Comparison of ENCODE assay signal across 35 cellular contexts in genomic region chr2:177682006-177682405, GRCh38.
"Had no signal": no experiment of that assay in that cellular context is flagged by ENCODE, and none has a peak within 500 bp of the region (broad histone marks: within the 10 kb centered on the region; RNA-seq: fewer than 3 reads in every experiment).

No MANE protein-coding gene starts in this region.

- DNase-seq: activated CD4-positive, alpha-beta memory T cell treated with anti-CD3 and anti-CD28 coated beads for 36 hours; activated CD4-positive, alpha-beta T cell treated with anti-CD3 and anti-CD28 coated beads for 36 hours; activated CD4-positive, alpha-beta T cell treated with anti-CD3 and anti-CD28 coated beads, Interleukin-2, amount 10 ng/mL, durations not matched to agents 24 days and 14 days; activated CD4-positive, CD25-positive, alpha-beta regulatory T cell; activated CD4-positive, CD25-positive, alpha-beta regulatory T cell treated with anti-CD3 and anti-CD28 coated beads, Interleukin-2, amount 50 U/mL, for 72 hours; activated CD8-positive, alpha-beta memory T cell treated with anti-CD3 and anti-CD28 coated beads, Interleukin-2, amount 10 ng/mL, durations not matched to agents 7 days and 5 days; activated CD8-positive, alpha-beta memory T cell treated with anti-CD3 and anti-CD28 coated beads, Interleukin-2, amount 50 U/mL, for 4 hours; activated CD8-positive, alpha-beta T cell treated with anti-CD3 and anti-CD28 coated beads, Interleukin-2, amount 10 ng/mL, durations not matched to agents 7 days and 5 days; activated effector memory CD4-positive, alpha-beta T cell treated with anti-CD3 and anti-CD28 coated beads, Interleukin-2, amount 50 U/mL, for 16 hours; activated naive CD4-positive, alpha-beta T cell treated with anti-CD3 and anti-CD28 coated beads, Interleukin-2, amount 10 ng/mL, durations not matched to agents 7 days and 5 days; activated naive CD8-positive, alpha-beta T cell treated with anti-CD3 and anti-CD28 coated beads, Interleukin-2, amount 10 ng/mL, durations not matched to agents 7 days and 5 days; activated T-cell treated with anti-CD3 and anti-CD28 coated beads, Interleukin-2, amount 50 U/mL, for 1 hour; activated T-cell treated with anti-CD3 and anti-CD28 coated beads, Interleukin-2, amount 50 U/mL, for 48 hours; dorsolateral prefrontal cortex; effector memory CD4-positive, alpha-beta T cell; erythroblast; foreskin keratinocyte; gastrocnemius medialis; glutamatergic neuron; heart left ventricle; T-helper 1 cell; T-helper 17 cell; T1000; WERI-Rb-1 had no signal

- H3K36me3 ChIP-seq: ascending aorta, breast epithelium, esophagus muscularis mucosa, gastrocnemius medialis, heart left ventricle, WERI-Rb-1 had no signal

- ATAC-seq: activated CD4-positive, alpha-beta T cell treated with anti-CD3 and anti-CD28 coated beads for 36 hours; activated CD8-positive, alpha-beta memory T cell treated with anti-CD3 and anti-CD28 coated beads, Interleukin-2, amount 10 ng/mL, durations not matched to agents 7 days and 5 days; activated CD8-positive, alpha-beta T cell treated with anti-CD3 and anti-CD28 coated beads, Interleukin-2, amount 10 ng/mL, durations not matched to agents 7 days and 5 days; activated naive CD4-positive, alpha-beta T cell treated with anti-CD3 and anti-CD28 coated beads, Interleukin-2, amount 50 U/mL, for 72 hours; foreskin keratinocyte; gastrocnemius medialis; heart left ventricle; T-helper 17 cell had no signal

- H3K27me3 Mint-ChIP-seq: central memory CD8-positive, alpha-beta T cell; dendritic cell treated with granulocyte-macrophage colony-stimulating factor and Interleukin-4, amounts not matched to agents 40 ng/mL and 50 ng/mL, for 4 days; T-helper 17 cell had no signal

- H3K4me1 ChIP-seq: ascending aorta, breast epithelium, foreskin keratinocyte had no signal

- H3K27me3 ChIP-seq: ascending aorta, breast epithelium, dorsolateral prefrontal cortex, esophagus muscularis mucosa, gastrocnemius medialis, heart left ventricle had no signal

- H3K4me3 ChIP-seq: ascending aorta, breast epithelium, coronary artery, dorsolateral prefrontal cortex, esophagus muscularis mucosa, gastrocnemius medialis, heart left ventricle had no signal

- H3K4me1 Mint-ChIP-seq: activated CD4-positive, alpha-beta T cell treated with anti-CD3 and anti-CD28 coated beads for 36 hours; activated CD4-positive, alpha-beta T cell treated with anti-CD3 and anti-CD28 coated beads, Interleukin-2, amount 10 ng/mL, durations not matched to agents 24 days and 14 days; activated CD8-positive, alpha-beta memory T cell treated with anti-CD3 and anti-CD28 coated beads, Interleukin-2, amount 10 ng/mL, durations not matched to agents 7 days and 5 days; activated naive CD4-positive, alpha-beta T cell treated with anti-CD3 and anti-CD28 coated beads, Interleukin-2, amount 10 ng/mL, durations not matched to agents 7 days and 5 days; activated naive CD8-positive, alpha-beta T cell treated with anti-CD3 and anti-CD28 coated beads, Interleukin-2, amount 10 ng/mL, durations not matched to agents 7 days and 5 days; brain; central memory CD8-positive, alpha-beta T cell; T-helper 17 cell had no signal

- H3K9me3 Mint-ChIP-seq: activated CD4-positive, alpha-beta memory T cell treated with anti-CD3 and anti-CD28 coated beads for 36 hours; activated CD4-positive, alpha-beta T cell treated with anti-CD3 and anti-CD28 coated beads, Interleukin-2, amount 10 ng/mL, durations not matched to agents 24 days and 14 days; activated naive CD4-positive, alpha-beta T cell treated with anti-CD3 and anti-CD28 coated beads, Interleukin-2, amount 10 ng/mL, durations not matched to agents 7 days and 5 days; activated naive CD4-positive, alpha-beta T cell treated with anti-CD3 and anti-CD28 coated beads, Interleukin-2, amount 50 U/mL, for 72 hours; activated naive CD8-positive, alpha-beta T cell treated with anti-CD3 and anti-CD28 coated beads, Interleukin-2, amount 10 ng/mL, durations not matched to agents 7 days and 5 days; activated T-helper 1 cell treated with anti-CD3 and anti-CD28 coated beads, Interleukin-12 subunit alpha, Interleukin-12 subunit beta, Interleukin-2, Interleukin-4 antibody, amounts not matched to agents 30 ng/mL and 10 ng/mL and 1 ng/mL, durations not matched to agents 14 hours and 24 hours and 36 hours; activated T-helper 2 cell treated with anti-CD3 and anti-CD28 coated beads, Interferon-gamma antibody, Interleukin-2, Interleukin-4, amounts not matched to agents 10 μg/mL and 5 μg/mL and 100 μg/mL, durations not matched to agents 14 hours and 24 hours and 36 hours; brain; central memory CD8-positive, alpha-beta T cell; dendritic cell treated with granulocyte-macrophage colony-stimulating factor and Interleukin-4, amounts not matched to agents 40 ng/mL and 50 ng/mL, for 4 days; T-helper 2 cell treated with Interferon-gamma antibody and Interleukin-4, amounts not matched to agents 5 μg/mL and 100 μg/mL, for 36 hours had no signal

- H3K9me3 ChIP-seq: ascending aorta, breast epithelium, esophagus muscularis mucosa, gastrocnemius medialis, heart left ventricle had no signal

- H3K27ac Mint-ChIP-seq: activated CD4-positive, alpha-beta memory T cell treated with anti-CD3 and anti-CD28 coated beads for 36 hours; activated CD4-positive, alpha-beta T cell treated with anti-CD3 and anti-CD28 coated beads for 36 hours; activated CD4-positive, alpha-beta T cell treated with anti-CD3 and anti-CD28 coated beads, Interleukin-2, amount 10 ng/mL, durations not matched to agents 24 days and 14 days; activated CD8-positive, alpha-beta memory T cell treated with anti-CD3 and anti-CD28 coated beads, Interleukin-2, amount 10 ng/mL, durations not matched to agents 7 days and 5 days; activated CD8-positive, alpha-beta T cell treated with anti-CD3 and anti-CD28 coated beads, Interleukin-2, amount 10 ng/mL, durations not matched to agents 7 days and 5 days; activated naive CD4-positive, alpha-beta T cell treated with anti-CD3 and anti-CD28 coated beads, Interleukin-2, amount 10 ng/mL, durations not matched to agents 7 days and 5 days; activated naive CD4-positive, alpha-beta T cell treated with anti-CD3 and anti-CD28 coated beads, Interleukin-2, amount 50 U/mL, for 72 hours; activated naive CD8-positive, alpha-beta T cell treated with anti-CD3 and anti-CD28 coated beads, Interleukin-2, amount 10 ng/mL, durations not matched to agents 7 days and 5 days; activated T-helper 1 cell treated with anti-CD3 and anti-CD28 coated beads, Interleukin-12 subunit alpha, Interleukin-12 subunit beta, Interleukin-2, Interleukin-4 antibody, amounts not matched to agents 30 ng/mL and 10 ng/mL and 1 ng/mL, durations not matched to agents 14 hours and 24 hours and 36 hours; activated T-helper 2 cell treated with anti-CD3 and anti-CD28 coated beads, Interferon-gamma antibody, Interleukin-2, Interleukin-4, amounts not matched to agents 10 μg/mL and 5 μg/mL and 100 μg/mL, durations not matched to agents 14 hours and 24 hours and 36 hours; brain; dendritic cell treated with granulocyte-macrophage colony-stimulating factor and Interleukin-4, amounts not matched to agents 40 ng/mL and 50 ng/mL, for 4 days; T-helper 17 cell; T-helper 2 cell treated with Interferon-gamma antibody and Interleukin-4, amounts not matched to agents 5 μg/mL and 100 μg/mL, for 36 hours had no signal

- H3K27ac ChIP-seq: ascending aorta, breast epithelium, coronary artery, dorsolateral prefrontal cortex, esophagus muscularis mucosa, foreskin keratinocyte, gastrocnemius medialis, heart left ventricle, WERI-Rb-1 had no signal

- H3K4me3 Mint-ChIP-seq: activated CD4-positive, alpha-beta memory T cell treated with anti-CD3 and anti-CD28 coated beads for 36 hours; activated CD4-positive, alpha-beta T cell treated with anti-CD3 and anti-CD28 coated beads for 36 hours; activated CD4-positive, alpha-beta T cell treated with anti-CD3 and anti-CD28 coated beads, Interleukin-2, amount 10 ng/mL, durations not matched to agents 24 days and 14 days; activated CD8-positive, alpha-beta memory T cell treated with anti-CD3 and anti-CD28 coated beads, Interleukin-2, amount 10 ng/mL, durations not matched to agents 7 days and 5 days; activated CD8-positive, alpha-beta T cell treated with anti-CD3 and anti-CD28 coated beads, Interleukin-2, amount 10 ng/mL, durations not matched to agents 7 days and 5 days; activated naive CD4-positive, alpha-beta T cell treated with anti-CD3 and anti-CD28 coated beads, Interleukin-2, amount 10 ng/mL, durations not matched to agents 7 days and 5 days; activated naive CD8-positive, alpha-beta T cell treated with anti-CD3 and anti-CD28 coated beads, Interleukin-2, amount 10 ng/mL, durations not matched to agents 7 days and 5 days; activated T-helper 1 cell treated with anti-CD3 and anti-CD28 coated beads, Interleukin-12 subunit alpha, Interleukin-12 subunit beta, Interleukin-2, Interleukin-4 antibody, amounts not matched to agents 30 ng/mL and 10 ng/mL and 1 ng/mL, durations not matched to agents 14 hours and 24 hours and 36 hours; brain; central memory CD8-positive, alpha-beta T cell; dendritic cell treated with granulocyte-macrophage colony-stimulating factor and Interleukin-4, amounts not matched to agents 40 ng/mL and 50 ng/mL, for 4 days; T-helper 17 cell; T-helper 2 cell treated with Interferon-gamma antibody and Interleukin-4, amounts not matched to agents 5 μg/mL and 100 μg/mL, for 36 hours had no signal

- H3K36me3 Mint-ChIP-seq: activated CD4-positive, alpha-beta memory T cell treated with anti-CD3 and anti-CD28 coated beads for 36 hours; activated CD8-positive, alpha-beta memory T cell treated with anti-CD3 and anti-CD28 coated beads, Interleukin-2, amount 10 ng/mL, durations not matched to agents 7 days and 5 days; activated naive CD4-positive, alpha-beta T cell treated with anti-CD3 and anti-CD28 coated beads, Interleukin-2, amount 10 ng/mL, durations not matched to agents 7 days and 5 days; activated naive CD4-positive, alpha-beta T cell treated with anti-CD3 and anti-CD28 coated beads, Interleukin-2, amount 50 U/mL, for 72 hours; activated naive CD8-positive, alpha-beta T cell treated with anti-CD3 and anti-CD28 coated beads, Interleukin-2, amount 10 ng/mL, durations not matched to agents 7 days and 5 days; brain had no signal
